In genomic region chr17:19867094-19867653, GRCh38 we compare ENCODE assay signal across 8 cellular contexts. TPM values are rescaled to one million over a fixed set of nuclear protein-coding genes. Genes with fewer than 3 reads are reported as not detected.
A peak's percentile ranks its signal among the peaks of the same experiment; 100 is the strongest.
DNase-seq lines count a peak whose midpoint lies in the region; ATAC-seq and TF ChIP-seq lines count a peak whose summit lies in the region.

No MANE protein-coding gene starts in this region.

- H3K9me3 Mint-ChIP-seq in nephron progenitor cell, result no peaks in the 10 kb centered on the region

- TF ChIP-seq POLR2A in gastroesophageal sphincter (IDR thresholded peaks at IDR 0.05), result no peak

- peaks cover 11% of the 10 kb centered on the region for H3K27me3 Mint-ChIP-seq in nephron progenitor cell (ENCODE audit: low read depth, poor library complexity)

- H3K36me3 Mint-ChIP-seq in nephron progenitor cell (ENCODE audit: low read depth), result peaks cover 13% of the 10 kb centered on the region

- H3K9me3 ChIP-seq in gastroesophageal sphincter, result no peaks in the 10 kb centered on the region
- no peaks in the 10 kb centered on the region for H3K9me3 ChIP-seq in subcutaneous abdominal adipose tissue (ENCODE audit: control insufficient read depth in 5 of 5, low read length in 5 of 5)

- TF ChIP-seq EP300 in gastroesophageal sphincter (IDR thresholded peaks at IDR 0.05), result no peak

- peak overlapping the region; percentile 48 to 87 (median 81) for H3K9ac ChIP-seq in subcutaneous abdominal adipose tissue (ENCODE audit: low read length in 5 of 5)

- H3K4me3 Mint-ChIP-seq in nephron progenitor cell, result peak overlapping the region; percentile 88

- DNase-seq in RWPE1 (ENCODE audit: low spot score), result peak; percentile 55
- DNase-seq in activated naive CD4-positive, alpha-beta T cell treated with Interleukin-2 at 50 U/mL for 16 hours, result peak; percentile 50
- DNase-seq in nephron progenitor cell, result peak; percentile 67

- POLR2A ChIA-PET in RWPE1 (lab: Yijun Ruan, JAX; ENCODE audit: low non-redundant PET), result no interaction called here

- CTCF ChIA-PET in RWPE1 (lab: Yijun Ruan, JAX), result interaction anchor here (0.5 kb wide), 1 partner anchor 94 kb away, joined by 5 read pairs; no protein-coding TSS in a partner anchor

- H3K27ac ChIP-seq in RWPE1, result peak overlapping the region; percentile 67
- H3K27ac ChIP-seq in gastroesophageal sphincter, result peak overlapping the region; percentile 37 to 93 (median 88)
- peak overlapping the region; percentile 60 for H3K27ac ChIP-seq in subcutaneous abdominal adipose tissue (ENCODE audit: low read depth, low read length)

- H3K27me3 ChIP-seq in gastroesophageal sphincter (no peaks in the 10 kb centered on the region), subcutaneous abdominal adipose tissue (ENCODE audit: control insufficient read depth in 5 of 5, insufficient read depth in 4 of 5, low read length in 5 of 5) (no peaks in the 10 kb centered on the region)

- H3K4me1 ChIP-seq in gastroesophageal sphincter (peaks cover 0 to 27% (median 6%) of the 10 kb centered on the region in 3 donors), subcutaneous abdominal adipose tissue (ENCODE audit: control insufficient read depth in 5 of 5, insufficient read depth in 5 of 5, low read length in 5 of 5) (peaks cover 0 to 28% (median 19%) of the 10 kb centered on the region in 5 donors)

- WGBS in gastroesophageal sphincter (ENCODE audit: low coverage in 1 of 2), 2 donors, result no CpG with 5 or more reads among the region's 68 CpGs

- peak overlapping the region; percentile 74 to 77 for H3K4me3 ChIP-seq in gastroesophageal sphincter
- H3K4me3 ChIP-seq in subcutaneous abdominal adipose tissue (ENCODE audit: low read depth in 1 of 5, low read length in 5 of 5), result peak overlapping the region; percentile 78 to 91 (median 86)

- ATAC-seq in GM18499 (IDR thresholded peaks at IDR 0.05; ENCODE audit: insufficient read depth, unreplicated experiment), result peak; percentile 41
- ATAC-seq in HG03354 (IDR thresholded peaks at IDR 0.05; ENCODE audit: poor library complexity, severe bottlenecking, unreplicated experiment), result peak; percentile 66
- peak; percentile 73 for ATAC-seq in gastroesophageal sphincter
- no peak for ATAC-seq in HG03025 (IDR thresholded peaks at IDR 0.05; ENCODE audit: low FRiP score, unreplicated experiment)

- H3K27ac Mint-ChIP-seq in nephron progenitor cell, result no peak overlapping the region

- peaks cover 27% of the 10 kb centered on the region for H3K4me1 Mint-ChIP-seq in nephron progenitor cell

- TF ChIP-seq CTCF in RWPE1 (conservative IDR thresholded peaks at IDR 0.05; ENCODE audit: low read depth) (no peak), gastroesophageal sphincter (IDR thresholded peaks at IDR 0.05) (peak in 3 of 4 experiments; percentile 33 to 57 (median 42)), nephron progenitor cell (IDR thresholded peaks at IDR 0.05) (no peak)

- peaks cover 0 to 21% of the 10 kb centered on the region in 2 donors for H3K36me3 ChIP-seq in gastroesophageal sphincter
- peaks cover 0 to 14% (median 4%) of the 10 kb centered on the region in 5 donors for H3K36me3 ChIP-seq in subcutaneous abdominal adipose tissue (ENCODE audit: control insufficient read depth in 5 of 5, insufficient read depth in 5 of 5, low read length in 5 of 5)

RNA-seq across cellular contexts. Expression of gene ULK2, which starts 0.6 kb away (rescaled TPM):
- total RNA-seq in gastroesophageal sphincter, result 10 to 100 TPM; 29.2 to 48.7 (median 47.5) TPM

Comparison
In these comparisons a context has a peak if more than half of its experiments do, and no peak if none do; other contexts are left out.
1. CTCF ChIP-seq: peak in gastroesophageal sphincter (3 of 4); none in RWPE1 (single experiment) and nephron progenitor cell (single experiment).
2. Peak in every context shown above with its lines, with median percentiles within 50 percentile points of each other: DNase-seq and H3K27ac ChIP-seq.